Comparison of ENCODE assay signal across 16 cellular contexts in genomic region chr1:150061632-150062101, GRCh38. TPM values are rescaled to one million over a fixed set of nuclear protein-coding genes. Genes with fewer than 3 reads are reported as not detected.
DNase-seq lines count a peak whose midpoint lies in the region; ATAC-seq and TF ChIP-seq lines count a peak whose summit lies in the region.
"Had no signal": no experiment of that assay in that cellular context is flagged by ENCODE, and none has a peak within 500 bp of the region (broad histone marks: within the 10 kb centered on the region; RNA-seq: fewer than 3 reads in every experiment).

No MANE protein-coding gene starts in this region.

- H3K4me1 Mint-ChIP-seq in endothelial cell (ENCODE audit: unreplicated experiment), result peaks cover 11% of the 10 kb centered on the region

- H3K36me3 Mint-ChIP-seq in endothelial cell (ENCODE audit: low read depth, unreplicated experiment), result no peaks in the 10 kb centered on the region
- H3K36me3 Mint-ChIP-seq: activated CD8-positive, alpha-beta memory T cell treated with anti-CD3 and anti-CD28 coated beads, Interleukin-2, amount 10 ng/mL, durations not matched to agents 7 days and 5 days had no signal

- no peak overlapping the region for H3K4me3 ChIP-seq in fibroblast of mammary gland (ENCODE audit: control insufficient read depth, low read depth, low read length)
- H3K4me3 ChIP-seq in rectal smooth muscle tissue (ENCODE audit: low read length), result no peak overlapping the region

- peak; percentile 59 for DNase-seq in Daoy (ENCODE audit: low read depth)
- DNase-seq in RPMI7951 (ENCODE audit: low read depth), result peak; percentile 84
- peak; percentile 94 for DNase-seq in fibroblast of mammary gland (ENCODE audit: low read depth)
- DNase-seq in endothelial cell (ENCODE audit: low spot score), result no peak
- no peak for DNase-seq in activated effector memory CD4-positive, alpha-beta T cell treated with anti-CD3 and anti-CD28 coated beads, Interleukin-2, amount 50 U/mL, for 16 hours
- DNase-seq in stimulated activated CD4-positive, alpha-beta T cell treated with anti-CD3 and anti-CD28 coated beads, Interleukin-1b, Interleukin-23, amount 100 ng/mL, for 48 hours, result no peak
- DNase-seq: activated CD8-positive, alpha-beta memory T cell treated with anti-CD3 and anti-CD28 coated beads, Interleukin-2, amount 10 ng/mL, durations not matched to agents 7 days and 5 days; COR-L47; hippocampal formation; MM.1S; NCI-H774; stimulated activated naive CD8-positive, alpha-beta T cell treated with anti-CD3 and anti-CD28 coated beads, Interleukin-15, amount 100 ng/mL, for 72 hours; T-helper 2 cell had no signal

- no peaks in the 10 kb centered on the region for H3K27me3 ChIP-seq in rectal smooth muscle tissue (ENCODE audit: control insufficient read depth, insufficient read depth, low read length)

- H3K9me3 Mint-ChIP-seq in endothelial cell (ENCODE audit: unreplicated experiment), result no peaks in the 10 kb centered on the region
- H3K9me3 Mint-ChIP-seq: brain; stimulated activated naive CD8-positive, alpha-beta T cell treated with anti-CD3 and anti-CD28 coated beads, Interleukin-15, amount 100 ng/mL, for 72 hours had no signal

- no peak for ATAC-seq in HG03196 (IDR thresholded peaks at IDR 0.05; ENCODE audit: unreplicated experiment)
- ATAC-seq: activated CD8-positive, alpha-beta memory T cell treated with anti-CD3 and anti-CD28 coated beads, Interleukin-2, amount 10 ng/mL, durations not matched to agents 7 days and 5 days; stimulated activated naive CD8-positive, alpha-beta T cell treated with anti-CD3 and anti-CD28 coated beads, Interleukin-15, amount 100 ng/mL, for 72 hours had no signal

- no peaks in the 10 kb centered on the region for H3K27me3 Mint-ChIP-seq in endothelial cell (ENCODE audit: unreplicated experiment)
- H3K27me3 Mint-ChIP-seq: activated CD8-positive, alpha-beta memory T cell treated with anti-CD3 and anti-CD28 coated beads, Interleukin-2, amount 10 ng/mL, durations not matched to agents 7 days and 5 days; brain; stimulated activated naive CD8-positive, alpha-beta T cell treated with anti-CD3 and anti-CD28 coated beads, Interleukin-15, amount 100 ng/mL, for 72 hours had no signal

- H3K4me1 ChIP-seq in rectal smooth muscle tissue (ENCODE audit: control insufficient read depth, insufficient read depth, low read length), result peaks cover 25% of the 10 kb centered on the region

- H3K36me3 ChIP-seq in rectal smooth muscle tissue (ENCODE audit: control insufficient read depth, insufficient read depth, low read length), result no peaks in the 10 kb centered on the region

- H3K27ac Mint-ChIP-seq in endothelial cell (ENCODE audit: unreplicated experiment), result no peak overlapping the region
- H3K27ac Mint-ChIP-seq: activated CD8-positive, alpha-beta memory T cell treated with anti-CD3 and anti-CD28 coated beads, Interleukin-2, amount 10 ng/mL, durations not matched to agents 7 days and 5 days; stimulated activated naive CD8-positive, alpha-beta T cell treated with anti-CD3 and anti-CD28 coated beads, Interleukin-15, amount 100 ng/mL, for 72 hours had no signal

- peak overlapping the region; percentile 56 for H3K27ac ChIP-seq in rectal smooth muscle tissue (ENCODE audit: low read depth, low read length)

- no peak overlapping the region for H3K4me3 Mint-ChIP-seq in endothelial cell (ENCODE audit: unreplicated experiment)
- H3K4me3 Mint-ChIP-seq: activated CD8-positive, alpha-beta memory T cell treated with anti-CD3 and anti-CD28 coated beads, Interleukin-2, amount 10 ng/mL, durations not matched to agents 7 days and 5 days; stimulated activated naive CD8-positive, alpha-beta T cell treated with anti-CD3 and anti-CD28 coated beads, Interleukin-15, amount 100 ng/mL, for 72 hours had no signal

- H3K9ac ChIP-seq in rectal smooth muscle tissue (ENCODE audit: low read length), result no peak overlapping the region

- TF ChIP-seq CTCF in fibroblast of mammary gland (conservative IDR thresholded peaks at IDR 0.05; ENCODE audit: control insufficient read depth, insufficient read depth, low read depth, low read length) (no peak), endothelial cell (IDR thresholded peaks at IDR 0.05; ENCODE audit: unreplicated experiment) (no peak)

RNA-seq across cellular contexts. Expression of gene VPS45, which starts 5.9 kb away (rescaled TPM):
- 48.5 and 53.0 TPM in 2 replicates for total RNA-seq in Daoy (2014; rRNA removed; shearing (Covaris generic))
- 43.6 and 56.7 TPM in 2 replicates for total RNA-seq in RPMI7951 (2014; rRNA removed; shearing (Covaris generic))
- 32.5 TPM for total RNA-seq in endothelial cell (ENCODE audit: unreplicated experiment)

RNA-seq across cellular contexts. Expression of gene OTUD7B, which starts 51.1 kb away (rescaled TPM):
- 12.8 and 13.0 TPM in 2 replicates for total RNA-seq in Daoy (2014; rRNA removed; shearing (Covaris generic))
- total RNA-seq in RPMI7951 (2014; rRNA removed; shearing (Covaris generic)), result 5.9 and 7.2 TPM in 2 replicates
- 20.4 TPM for total RNA-seq in endothelial cell (ENCODE audit: unreplicated experiment)

Comparison
In these comparisons a context has a peak if more than half of its experiments do, and no peak if none do; other contexts are left out.
1. DNase-seq: peak in Daoy (single experiment), RPMI7951 (single experiment) and fibroblast of mammary gland (single experiment); none in endothelial cell (single experiment), activated effector memory CD4-positive, alpha-beta T cell treated with anti-CD3 and anti-CD28 coated beads, Interleukin-2, amount 50 U/mL, for 16 hours (single experiment) and stimulated activated CD4-positive, alpha-beta T cell treated with anti-CD3 and anti-CD28 coated beads, Interleukin-1b, Interleukin-23, amount 100 ng/mL, for 48 hours (single experiment).